8 cellular contexts compared by ENCODE assay signal in the genomic region with DNA sequence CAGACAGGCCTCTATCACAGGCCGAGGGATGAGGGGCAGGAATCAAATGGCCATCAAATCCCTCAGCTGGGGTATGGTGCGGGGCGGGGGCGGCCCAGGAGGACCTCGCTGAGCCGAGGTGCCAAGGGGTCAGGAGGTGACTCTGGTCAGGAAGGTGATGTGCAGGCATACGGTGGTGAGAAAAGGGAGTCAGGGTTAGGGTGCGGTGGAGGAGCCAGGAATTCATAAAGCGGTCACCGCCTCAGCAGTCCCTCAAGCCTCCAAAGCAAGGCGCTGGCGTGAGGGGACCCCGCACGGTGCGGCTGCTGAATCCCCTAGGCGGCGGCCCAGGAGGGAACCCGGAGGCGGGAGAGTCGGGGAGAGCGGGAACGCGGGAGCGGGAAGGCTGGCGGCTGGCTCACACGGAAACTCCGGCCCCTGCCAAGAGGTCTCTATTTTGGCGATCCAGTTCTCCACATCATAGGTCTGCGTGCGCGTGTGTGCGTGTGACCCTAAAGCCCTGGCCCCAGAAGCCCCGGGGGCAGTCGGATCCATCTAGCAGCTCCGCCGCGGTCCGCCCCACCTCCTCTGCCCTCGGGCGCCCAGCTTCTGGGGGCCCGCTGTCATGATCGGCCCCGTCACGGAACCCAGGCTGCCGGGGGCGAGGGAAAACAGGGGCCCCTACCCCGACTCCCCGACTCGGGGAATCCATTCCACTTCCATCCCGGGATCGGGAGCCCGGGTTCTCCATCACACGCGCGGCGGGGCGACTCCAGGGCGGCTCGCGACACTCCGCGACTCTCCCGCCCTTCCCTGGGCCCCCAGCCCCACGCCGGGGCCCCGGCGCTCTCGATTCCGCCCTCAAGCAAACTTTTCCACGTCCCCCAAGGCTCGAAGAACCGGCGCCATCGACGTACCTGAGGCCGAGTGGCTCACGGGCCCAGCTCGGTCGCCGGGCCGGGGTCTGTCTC. TPM values are rescaled to one million over a fixed set of nuclear protein-coding genes. Genes with fewer than 3 reads are reported as not detected.
DNase-seq lines count a peak whose midpoint lies in the region; ATAC-seq and TF ChIP-seq lines count a peak whose summit lies in the region.

No MANE protein-coding gene starts in this region.

- H3K27ac Mint-ChIP-seq in natural killer cell treated with Interleukin-12 subunit alpha and Interleukin-12 subunit beta and Interleukin-15 and Interleukin-18, amount 100 ng/mL, for 72 hours = peak overlapping the region; percentile 81 to 84

- BruUV-seq in PC-9 (replicated peaks; lab: Mats Ljungman, UMichigan) = no TSS peak

- H3K4me2 ChIP-seq in PC-9 = peak overlapping the region; percentile 94

- intact Hi-C loops in PC-9 (cut with micrococcal nuclease; ENCODE audit: unreplicated experiment) = loop anchor here (2.0 to 5.0 kb wide), 3 partner anchors 15 to 127 kb away; partner anchors contain the start of genes AIFM1 and BCORL1

- H3K9ac ChIP-seq in endocrine pancreas (ENCODE audit: control insufficient read depth, insufficient read depth, low read length) = peak overlapping the region; percentile 66

- H3K27me3 ChIP-seq in BJ (ENCODE audit: control insufficient read depth, insufficient read depth, low read length) (no peaks in the 10 kb centered on the region), PC-9 (ENCODE audit: insufficient read depth, low read depth) (no peaks in the 10 kb centered on the region), endocrine pancreas (ENCODE audit: control insufficient read depth, insufficient read depth, low read length) (no peaks in the 10 kb centered on the region)

- CTCF ChIA-PET in BJ (lab: Yijun Ruan, JAX) = interaction anchor here (1.0 kb wide), 1 partner anchor 10 kb away, joined by 3 read pairs; no protein-coding TSS in a partner anchor
- CTCF ChIA-PET in PC-9 (lab: Charles Lee) = no interaction called here

- no peaks in the 10 kb centered on the region for H3K9me3 ChIP-seq in PC-9 (ENCODE audit: insufficient read depth, low read depth)
- no peaks in the 10 kb centered on the region for H3K9me3 ChIP-seq in endocrine pancreas (ENCODE audit: control insufficient read depth, low read length)

- H3K27me3 Mint-ChIP-seq in natural killer cell treated with Interleukin-12 subunit alpha and Interleukin-12 subunit beta and Interleukin-15 and Interleukin-18, amount 100 ng/mL, for 72 hours = peaks cover 0 to 2% of the 10 kb centered on the region in 2 donors

- H3K36me3 Mint-ChIP-seq in natural killer cell treated with Interleukin-12 subunit alpha and Interleukin-12 subunit beta and Interleukin-15 and Interleukin-18, amount 100 ng/mL, for 72 hours = no peaks in the 10 kb centered on the region

- DNase-seq in BJ (ENCODE audit: low read depth) (no peak), PC-9 (no peak), cortex of kidney (lab: John Stamatoyannopoulos, UW) (no peak), NCI-H2081 (lab: John Stamatoyannopoulos, UW) (no peak), SKM-1 treated with dmso at 0.1 percent for 144 hours (lab: John Stamatoyannopoulos, UW; ENCODE audit: unreplicated experiment) (no peak)
- DNase-seq in natural killer cell treated with Interleukin-12 subunit alpha and Interleukin-12 subunit beta and Interleukin-15 and Interleukin-18, amount 100 ng/mL, for 72 hours (ENCODE audit: low spot score) = no peak

- H3F3A ChIP-seq in PC-9 (ENCODE audit: insufficient read depth, low read depth) = peaks cover 43% of the 10 kb centered on the region

- POLR2A ChIA-PET in BJ (lab: Charles Lee) = interaction anchor here (0.6 kb wide), 1 partner anchor 89 kb away, joined by 3 read pairs; no protein-coding TSS in a partner anchor
- POLR2A ChIA-PET in PC-9 (lab: Charles Lee; ENCODE audit: unreplicated experiment) = interaction anchor here (0.6 kb wide), 4 partner anchors 12 to 263 kb away, joined by 3 to 5 read pairs (median 4); no protein-coding TSS in a partner anchor

- peak overlapping the region; percentile 70 for H3K4me3 Mint-ChIP-seq in natural killer cell treated with Interleukin-12 subunit alpha and Interleukin-12 subunit beta and Interleukin-15 and Interleukin-18, amount 100 ng/mL, for 72 hours

- peaks cover 55% of the 10 kb centered on the region for H3K79me2 ChIP-seq in PC-9 (ENCODE audit: low read depth)

- peak overlapping the region; percentile 63 for H3K4me3 ChIP-seq in BJ (ENCODE audit: low read depth, low read length)
- H3K4me3 ChIP-seq in PC-9 = peak overlapping the region; percentile 94
- H3K4me3 ChIP-seq in endocrine pancreas (ENCODE audit: control insufficient read depth, insufficient read depth, low read length) = no peak overlapping the region

- H3K4me1 ChIP-seq in PC-9 (replicated peaks; ENCODE audit: insufficient read depth) = peaks cover 76% of the 10 kb centered on the region
- peaks cover 3% of the 10 kb centered on the region for H3K4me1 ChIP-seq in endocrine pancreas (ENCODE audit: control insufficient read depth, insufficient read depth, low read length)

- no peak for TF ChIP-seq CTCF in BJ (IDR thresholded peaks at IDR 0.05; ENCODE audit: insufficient read depth, low read depth, low read length)
- no peak for TF ChIP-seq CTCF in PC-9 (conservative IDR thresholded peaks at IDR 0.05)

- peaks cover 30% of the 10 kb centered on the region for H4K20me1 ChIP-seq in PC-9 (ENCODE audit: insufficient read depth)

- H3K36me3 ChIP-seq in BJ (ENCODE audit: control insufficient read depth, insufficient read depth, low read length) = no peaks in the 10 kb centered on the region
- H3K36me3 ChIP-seq in PC-9 (ENCODE audit: low read depth) = 0 out of 2 replicates have a peak, but pooled peaks cover 3% of the 10 kb centered on the region
- no peaks in the 10 kb centered on the region for H3K36me3 ChIP-seq in endocrine pancreas (ENCODE audit: control insufficient read depth, insufficient read depth, low read length)

- H3K9me3 Mint-ChIP-seq in natural killer cell treated with Interleukin-12 subunit alpha and Interleukin-12 subunit beta and Interleukin-15 and Interleukin-18, amount 100 ng/mL, for 72 hours = no peaks in the 10 kb centered on the region

- peak overlapping the region; percentile 84 for H2AFZ ChIP-seq in PC-9

- peak; percentile 1 for ATAC-seq in GM21529 (IDR thresholded peaks at IDR 0.05; ENCODE audit: unreplicated experiment)
- peak in 1 of 2 donors; percentile 41 for ATAC-seq in natural killer cell treated with Interleukin-12 subunit alpha and Interleukin-12 subunit beta and Interleukin-15 and Interleukin-18, amount 100 ng/mL, for 72 hours

- no peaks in the 10 kb centered on the region for H3K9me2 ChIP-seq in PC-9 (ENCODE audit: insufficient read depth)

- H3K4me1 Mint-ChIP-seq in natural killer cell treated with Interleukin-12 subunit alpha and Interleukin-12 subunit beta and Interleukin-15 and Interleukin-18, amount 100 ng/mL, for 72 hours (ENCODE audit: low read depth in 2 of 2) = peaks cover 27 to 45% of the 10 kb centered on the region in 2 donors

- peak overlapping the region; percentile 92 for H3K27ac ChIP-seq in PC-9

RNA-seq across cellular contexts. Expression of gene ELF4, which starts 0.6 kb away (rescaled TPM):
- 22.6 and 31.1 TPM in 2 replicates for polyA plus RNA-seq in BJ (2011; rRNA removed)
- 38.5 and 39.9 TPM in 2 replicates for polyA minus RNA-seq in BJ (2011; rRNA and poly(A)+ RNA removed)
- total RNA-seq in PC-9 (2021) = 53.0 and 60.3 TPM in 2 replicates
- 10 to 100 TPM; 38.8 to 71.0 TPM for total RNA-seq in natural killer cell treated with Interleukin-12 subunit alpha and Interleukin-12 subunit beta and Interleukin-15 and Interleukin-18, amount 100 ng/mL, for 72 hours

RNA-seq across cellular contexts. Expression of gene AIFM1, which starts 55.9 kb away (rescaled TPM):
- 23.2 and 27.8 TPM in 2 replicates for polyA plus RNA-seq in BJ (2011; rRNA removed)
- 9.8 and 13.2 TPM in 2 replicates for polyA minus RNA-seq in BJ (2011; rRNA and poly(A)+ RNA removed)
- 70.1 and 83.3 TPM in 2 replicates for total RNA-seq in PC-9 (2021)
- 10 to 100 TPM; 38.6 to 49.1 TPM for total RNA-seq in natural killer cell treated with Interleukin-12 subunit alpha and Interleukin-12 subunit beta and Interleukin-15 and Interleukin-18, amount 100 ng/mL, for 72 hours
